In genomic region chr3:107239703-107240102, GRCh38 we compare ENCODE assay signal across 8 cellular contexts.
DNase-seq lines count a peak whose midpoint lies in the region; ATAC-seq and TF ChIP-seq lines count a peak whose summit lies in the region.

No MANE protein-coding gene starts in this region.

- no peak overlapping the region for H3K27ac Mint-ChIP-seq in activated CD4-positive, alpha-beta T cell treated with anti-CD3 and anti-CD28 coated beads for 36 hours
- no peak overlapping the region for H3K27ac Mint-ChIP-seq in activated T-helper 17 cell treated with anti-CD3 and anti-CD28 coated beads, Interleukin-2, amount 50 U/mL, for 72 hours
- H3K27ac Mint-ChIP-seq in immature natural killer cell: no peak overlapping the region

- H3K4me1 ChIP-seq in stomach (peaks cover 0 to 44% (median 31%) of the 10 kb centered on the region in 4 donors), body of pancreas (peaks cover 15% of the 10 kb centered on the region)

- POLR2A ChIA-PET in activated CD4-positive, alpha-beta T cell treated with anti-CD3 and anti-CD28 coated beads for 36 hours (lab: Charles Lee): no interaction called here

- H3K9me3 ChIP-seq in stomach (no peaks in the 10 kb centered on the region), body of pancreas (no peaks in the 10 kb centered on the region)

- H3K9me3 Mint-ChIP-seq in activated CD4-positive, alpha-beta T cell treated with anti-CD3 and anti-CD28 coated beads for 36 hours (ENCODE audit: low read depth): no peaks in the 10 kb centered on the region
- no peaks in the 10 kb centered on the region for H3K9me3 Mint-ChIP-seq in activated T-helper 17 cell treated with anti-CD3 and anti-CD28 coated beads, Interleukin-2, amount 50 U/mL, for 72 hours
- H3K9me3 Mint-ChIP-seq in immature natural killer cell: no peaks in the 10 kb centered on the region

- peaks cover 17% of the 10 kb centered on the region for H3K4me1 Mint-ChIP-seq in activated CD4-positive, alpha-beta T cell treated with anti-CD3 and anti-CD28 coated beads for 36 hours
- H3K4me1 Mint-ChIP-seq in activated T-helper 17 cell treated with anti-CD3 and anti-CD28 coated beads, Interleukin-2, amount 50 U/mL, for 72 hours: peaks cover 4% of the 10 kb centered on the region
- peaks cover 11 to 22% of the 10 kb centered on the region in 2 donors for H3K4me1 Mint-ChIP-seq in immature natural killer cell

- no peaks in the 10 kb centered on the region for H3K36me3 ChIP-seq in stomach
- no peaks in the 10 kb centered on the region for H3K36me3 ChIP-seq in body of pancreas (replicated peaks in 1 of 2; ENCODE audit: insufficient read depth in 1 of 2, low read depth in 2 of 2)

- no peak for TF ChIP-seq CTCF in stomach (IDR thresholded peaks at IDR 0.05)
- no peak for TF ChIP-seq CTCF in body of pancreas (IDR thresholded peaks at IDR 0.05)

- peak overlapping the region; percentile 57 to 92 (median 74) for H3K4me3 ChIP-seq in stomach
- no peak overlapping the region for H3K4me3 ChIP-seq in body of pancreas

- H3K27me3 Mint-ChIP-seq in activated CD4-positive, alpha-beta T cell treated with anti-CD3 and anti-CD28 coated beads for 36 hours: peaks cover 6% of the 10 kb centered on the region
- H3K27me3 Mint-ChIP-seq in activated T-helper 17 cell treated with anti-CD3 and anti-CD28 coated beads, Interleukin-2, amount 50 U/mL, for 72 hours: peaks cover 3% of the 10 kb centered on the region
- peaks cover 2 to 8% (median 7%) of the 10 kb centered on the region in 3 donors for H3K27me3 Mint-ChIP-seq in immature natural killer cell (ENCODE audit: low read depth in 3 of 3)

- CTCF ChIA-PET in activated CD4-positive, alpha-beta T cell treated with anti-CD3 and anti-CD28 coated beads for 36 hours (lab: Charles Lee): interaction anchor here (0.6 to 1.0 kb wide), 2 partner anchors 24 to 182 kb away, joined by 3 read pairs; no protein-coding TSS in a partner anchor

- TF ChIP-seq POLR2A in stomach (IDR thresholded peaks at IDR 0.05) (no peak), body of pancreas (IDR thresholded peaks at IDR 0.05) (no peak)

- intact Hi-C loops in activated CD4-positive, alpha-beta T cell treated with anti-CD3 and anti-CD28 coated beads for 36 hours (cut with DNase I, micrococcal nuclease): loop anchor here (1.0 to 10.0 kb wide), 8 partner anchors 31 to 1238 kb away; partner anchors contain the start of gene BBX (in 1 of the 2)
- intact Hi-C loops in stomach (cut with DNase I; ENCODE audit: low total_unique reads) (no loop called here), body of pancreas (cut with DNase I) (no loop called here)

- H3K27ac ChIP-seq in stomach (peak overlapping the region in 1 of 5 donors; percentile 86), body of pancreas (no peak overlapping the region)

- 86 to 92% (median 87%) methylated on average over 4 of the region's 4 CpGs for WGBS in stomach, 5 donors
- WGBS in body of pancreas, 2 donors: 80 to 83% methylated on average over 4 of the region's 4 CpGs

- no peak for TF ChIP-seq EP300 in stomach (IDR thresholded peaks at IDR 0.05)

- H3K36me3 Mint-ChIP-seq in activated CD4-positive, alpha-beta T cell treated with anti-CD3 and anti-CD28 coated beads for 36 hours (ENCODE audit: low read depth): no peaks in the 10 kb centered on the region
- no peaks in the 10 kb centered on the region for H3K36me3 Mint-ChIP-seq in activated T-helper 17 cell treated with anti-CD3 and anti-CD28 coated beads, Interleukin-2, amount 50 U/mL, for 72 hours (ENCODE audit: low read depth)
- H3K36me3 Mint-ChIP-seq in immature natural killer cell: no peaks in the 10 kb centered on the region

- no peak for ATAC-seq in activated CD4-positive, alpha-beta T cell treated with anti-CD3 and anti-CD28 coated beads for 36 hours
- no peak for ATAC-seq in activated T-helper 17 cell treated with anti-CD3 and anti-CD28 coated beads, Interleukin-2, amount 50 U/mL, for 72 hours (replicated peaks)
- no peak for ATAC-seq in body of pancreas

- no peak for DNase-seq in activated CD4-positive, alpha-beta T cell treated with anti-CD3 and anti-CD28 coated beads for 36 hours
- no peak for DNase-seq in activated CD4-positive, alpha-beta T cell treated with anti-CD3 and anti-CD28 coated beads, Interleukin-2, amount 50 U/mL, for 48 hours
- DNase-seq in immature natural killer cell: no peak
- DNase-seq in stomach: no peak
- no peak for DNase-seq in dermis blood vessel endothelial cell
- no peak for DNase-seq in SHP77 treated with DMSO at 0.1 percent for 48 hours (lab: John Stamatoyannopoulos, UW)
- DNase-seq in body of pancreas: no peak

- peak overlapping the region; percentile 86 for H3K4me3 Mint-ChIP-seq in activated CD4-positive, alpha-beta T cell treated with anti-CD3 and anti-CD28 coated beads for 36 hours
- peak overlapping the region; percentile 88 for H3K4me3 Mint-ChIP-seq in activated T-helper 17 cell treated with anti-CD3 and anti-CD28 coated beads, Interleukin-2, amount 50 U/mL, for 72 hours
- H3K4me3 Mint-ChIP-seq in immature natural killer cell: peak overlapping the region; percentile 41 to 89 (median 86)

- H3K27me3 ChIP-seq in stomach (no peaks in the 10 kb centered on the region), body of pancreas (no peaks in the 10 kb centered on the region)

Comparison
In these comparisons a context has a peak if more than half of its experiments do, and no peak if none do; other contexts are left out.
1. H3K4me3 ChIP-seq: peak in stomach (4 of 4); none in body of pancreas (0 of 2).
2. intact Hi-C loops: an anchor here in activated CD4-positive, alpha-beta T cell treated with anti-CD3 and anti-CD28 coated beads for 36 hours (1.0 to 10.0 kb wide); none called in stomach and body of pancreas.
3. Peak in every context shown above with its lines, with median percentiles within 50 percentile points of each other: H3K4me3 Mint-ChIP-seq.